1 cellular context compared by ENCODE assay signal in the genomic region with DNA sequence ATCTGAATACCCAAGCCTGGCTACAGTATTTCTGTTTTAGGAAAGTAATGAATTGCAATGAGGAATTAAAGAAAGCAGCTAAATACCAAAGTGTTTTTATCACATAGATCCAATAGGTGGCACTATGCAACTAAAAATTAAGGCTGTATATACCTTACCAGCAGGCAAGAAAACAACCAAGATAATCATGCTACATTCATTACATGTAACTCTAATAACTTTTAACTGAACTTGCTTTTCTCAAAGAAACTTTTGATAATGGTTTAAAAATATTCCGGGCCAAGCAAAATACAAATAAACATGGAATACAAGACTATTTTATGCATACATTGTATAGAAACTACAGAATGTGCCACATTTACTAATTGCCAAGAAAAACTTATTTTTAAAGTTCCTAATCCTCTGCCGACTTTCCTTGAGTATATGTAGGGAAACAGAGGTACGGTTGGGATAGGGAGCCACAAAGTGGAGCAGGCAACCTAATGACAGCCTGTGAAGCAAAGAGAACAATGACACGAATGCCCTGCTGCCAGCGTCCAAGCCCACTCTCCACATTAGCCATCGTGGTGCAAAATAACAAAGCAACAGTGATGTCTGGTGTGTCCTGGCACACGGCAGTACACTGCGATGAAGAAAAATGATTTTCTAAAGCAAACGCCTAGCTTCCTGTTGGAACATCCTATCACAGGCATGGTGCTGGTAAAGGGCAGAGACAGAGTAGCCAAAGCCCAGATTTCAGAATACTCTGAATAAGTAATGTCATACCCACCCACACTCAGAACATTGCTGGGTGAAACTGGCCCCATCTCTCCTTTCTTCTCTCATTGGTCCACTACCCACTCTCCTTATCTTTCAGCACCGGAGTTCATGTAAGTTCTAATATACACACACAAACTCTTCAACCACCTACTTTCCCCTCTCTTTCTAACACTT.
TF ChIP-seq lines count a peak whose summit lies in the region.

No MANE protein-coding gene starts in this region.

TF ChIP-seq in HCT116, 20 proteins besides CTCF, POLR2A, EP300 and RAD21 (continued from another document):
- TF ChIP-seq, protein P1, sequence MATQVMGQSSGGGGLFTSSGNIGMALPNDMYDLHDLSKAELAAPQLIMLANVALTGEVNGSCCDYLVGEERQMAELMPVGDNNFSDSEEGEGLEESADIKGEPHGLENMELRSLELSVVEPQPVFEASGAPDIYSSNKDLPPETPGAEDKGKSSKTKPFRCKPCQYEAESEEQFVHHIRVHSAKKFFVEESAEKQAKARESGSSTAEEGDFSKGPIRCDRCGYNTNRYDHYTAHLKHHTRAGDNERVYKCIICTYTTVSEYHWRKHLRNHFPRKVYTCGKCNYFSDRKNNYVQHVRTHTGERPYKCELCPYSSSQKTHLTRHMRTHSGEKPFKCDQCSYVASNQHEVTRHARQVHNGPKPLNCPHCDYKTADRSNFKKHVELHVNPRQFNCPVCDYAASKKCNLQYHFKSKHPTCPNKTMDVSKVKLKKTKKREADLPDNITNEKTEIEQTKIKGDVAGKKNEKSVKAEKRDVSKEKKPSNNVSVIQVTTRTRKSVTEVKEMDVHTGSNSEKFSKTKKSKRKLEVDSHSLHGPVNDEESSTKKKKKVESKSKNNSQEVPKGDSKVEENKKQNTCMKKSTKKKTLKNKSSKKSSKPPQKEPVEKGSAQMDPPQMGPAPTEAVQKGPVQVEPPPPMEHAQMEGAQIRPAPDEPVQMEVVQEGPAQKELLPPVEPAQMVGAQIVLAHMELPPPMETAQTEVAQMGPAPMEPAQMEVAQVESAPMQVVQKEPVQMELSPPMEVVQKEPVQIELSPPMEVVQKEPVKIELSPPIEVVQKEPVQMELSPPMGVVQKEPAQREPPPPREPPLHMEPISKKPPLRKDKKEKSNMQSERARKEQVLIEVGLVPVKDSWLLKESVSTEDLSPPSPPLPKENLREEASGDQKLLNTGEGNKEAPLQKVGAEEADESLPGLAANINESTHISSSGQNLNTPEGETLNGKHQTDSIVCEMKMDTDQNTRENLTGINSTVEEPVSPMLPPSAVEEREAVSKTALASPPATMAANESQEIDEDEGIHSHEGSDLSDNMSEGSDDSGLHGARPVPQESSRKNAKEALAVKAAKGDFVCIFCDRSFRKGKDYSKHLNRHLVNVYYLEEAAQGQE (IDR thresholded peaks at IDR 0.05; ENCODE audit: low read depth): no peak
- TF ChIP-seq, protein P2, sequence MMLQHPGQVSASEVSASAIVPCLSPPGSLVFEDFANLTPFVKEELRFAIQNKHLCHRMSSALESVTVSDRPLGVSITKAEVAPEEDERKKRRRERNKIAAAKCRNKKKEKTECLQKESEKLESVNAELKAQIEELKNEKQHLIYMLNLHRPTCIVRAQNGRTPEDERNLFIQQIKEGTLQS (IDR thresholded peaks at IDR 0.05): no peak
- TF ChIP-seq SIN3A (IDR thresholded peaks at IDR 0.05; ENCODE audit: low read depth) (no peak), CEBPB (IDR thresholded peaks at IDR 0.05; ENCODE audit: low read depth) (no peak), ZFX (IDR thresholded peaks at IDR 0.05) (no peak), SRF (IDR thresholded peaks at IDR 0.05; ENCODE audit: low read depth) (no peak)
